18 cellular contexts compared by ENCODE assay signal in genomic region chr14:38964630-38965029, GRCh38.
DNase-seq lines count a peak whose midpoint lies in the region; ATAC-seq and TF ChIP-seq lines count a peak whose summit lies in the region.
"Had no signal": no experiment of that assay in that cellular context is flagged by ENCODE, and none has a peak within 500 bp of the region (broad histone marks: within the 10 kb centered on the region; RNA-seq: fewer than 3 reads in every experiment).

No MANE protein-coding gene starts in this region.

- no peaks in the 10 kb centered on the region for H3K36me3 Mint-ChIP-seq in MCF 10A (ENCODE audit: insufficient read depth, unreplicated experiment)
- no peaks in the 10 kb centered on the region for H3K36me3 Mint-ChIP-seq in endothelial cell (ENCODE audit: low read depth, unreplicated experiment)
- H3K36me3 Mint-ChIP-seq: activated naive CD4-positive, alpha-beta T cell treated with anti-CD3 and anti-CD28 coated beads, Interleukin-2, amount 50 U/mL, for 24 hours; stimulated activated naive B cell treated with anti-CD40 and anti-IgM and Interleukin-4, amounts not matched to agents 10 μg/mL and 1 μg/mL and 100 μg/mL, for 72 hours had no signal

- H3K36me3 ChIP-seq in mammary epithelial cell (ENCODE audit: insufficient read depth, low read length) (no peaks in the 10 kb centered on the region), RWPE2 (ENCODE audit: low read depth) (no peaks in the 10 kb centered on the region)
- H3K36me3 ChIP-seq: neutrophil, upper lobe of left lung had no signal

- H3K27me3 ChIP-seq in mammary epithelial cell (ENCODE audit: insufficient read depth, low read length) = no peaks in the 10 kb centered on the region
- no peaks in the 10 kb centered on the region for H3K27me3 ChIP-seq in RWPE2 (ENCODE audit: insufficient read depth, poor library complexity, severe bottlenecking)
- H3K27me3 ChIP-seq: neutrophil, upper lobe of left lung had no signal

- no peaks in the 10 kb centered on the region for H3K9me3 ChIP-seq in mammary epithelial cell (replicated peaks; ENCODE audit: insufficient read depth, low read length)
- H3K9me3 ChIP-seq in RWPE2 (ENCODE audit: severe bottlenecking) = no peaks in the 10 kb centered on the region
- H3K9me3 ChIP-seq: neutrophil, upper lobe of left lung had no signal

- no peaks in the 10 kb centered on the region for H3K9me3 Mint-ChIP-seq in MCF 10A (ENCODE audit: unreplicated experiment)
- H3K9me3 Mint-ChIP-seq in endothelial cell (ENCODE audit: unreplicated experiment) = no peaks in the 10 kb centered on the region
- H3K9me3 Mint-ChIP-seq: activated naive CD4-positive, alpha-beta T cell treated with anti-CD3 and anti-CD28 coated beads, Interleukin-2, amount 50 U/mL, for 24 hours had no signal

- H3K4me1 Mint-ChIP-seq in MCF 10A (ENCODE audit: insufficient read depth, unreplicated experiment) (no peaks in the 10 kb centered on the region), endothelial cell (ENCODE audit: unreplicated experiment) (no peaks in the 10 kb centered on the region)
- H3K4me1 Mint-ChIP-seq: activated naive CD4-positive, alpha-beta T cell treated with anti-CD3 and anti-CD28 coated beads, Interleukin-2, amount 50 U/mL, for 24 hours; stimulated activated naive B cell treated with anti-CD40 and anti-IgM and Interleukin-4, amounts not matched to agents 10 μg/mL and 1 μg/mL and 100 μg/mL, for 72 hours had no signal

- H4K20me1 ChIP-seq in mammary epithelial cell (ENCODE audit: insufficient read depth, low read length) = no peaks in the 10 kb centered on the region

- H3K27ac ChIP-seq in mammary epithelial cell (ENCODE audit: insufficient read depth, low read depth, low read length) (no peak overlapping the region), RWPE2 (ENCODE audit: poor library complexity, severe bottlenecking) (no peak overlapping the region)
- H3K27ac ChIP-seq: neutrophil, upper lobe of left lung had no signal

- H3K27ac Mint-ChIP-seq in MCF 10A (ENCODE audit: low read depth, unreplicated experiment) (no peak overlapping the region), endothelial cell (ENCODE audit: unreplicated experiment) (no peak overlapping the region)
- H3K27ac Mint-ChIP-seq: activated naive CD4-positive, alpha-beta T cell treated with anti-CD3 and anti-CD28 coated beads, Interleukin-2, amount 50 U/mL, for 24 hours; stimulated activated naive B cell treated with anti-CD40 and anti-IgM and Interleukin-4, amounts not matched to agents 10 μg/mL and 1 μg/mL and 100 μg/mL, for 72 hours had no signal

- H3K4me3 Mint-ChIP-seq in MCF 10A (ENCODE audit: unreplicated experiment) (no peak overlapping the region), endothelial cell (ENCODE audit: unreplicated experiment) (no peak overlapping the region)
- H3K4me3 Mint-ChIP-seq: activated naive CD4-positive, alpha-beta T cell treated with anti-CD3 and anti-CD28 coated beads, Interleukin-2, amount 50 U/mL, for 24 hours; stimulated activated naive B cell treated with anti-CD40 and anti-IgM and Interleukin-4, amounts not matched to agents 10 μg/mL and 1 μg/mL and 100 μg/mL, for 72 hours had no signal

- H3K4me2 ChIP-seq in mammary epithelial cell (ENCODE audit: insufficient read depth, low read depth, low read length) = no peak overlapping the region

- in situ Hi-C loops in mammary epithelial cell (cut with MboI; ENCODE audit: low sequenced_read_pairs in 2 of 2) = no loop called here

- H3K27me3 Mint-ChIP-seq in MCF 10A (ENCODE audit: insufficient read depth, unreplicated experiment) (no peaks in the 10 kb centered on the region), endothelial cell (ENCODE audit: unreplicated experiment) (no peaks in the 10 kb centered on the region)
- H3K27me3 Mint-ChIP-seq: stimulated activated naive B cell treated with anti-CD40 and anti-IgM and Interleukin-4, amounts not matched to agents 10 μg/mL and 1 μg/mL and 100 μg/mL, for 72 hours had no signal

- no peak overlapping the region for H3K9ac ChIP-seq in mammary epithelial cell (ENCODE audit: insufficient read depth, low read length)

- POLR2A ChIA-PET in MCF 10A (lab: Yijun Ruan, JAX) = no interaction called here

- H3K4me1 ChIP-seq in mammary epithelial cell (ENCODE audit: insufficient read depth, low read length) = no peaks in the 10 kb centered on the region
- H3K4me1 ChIP-seq in RWPE2 (ENCODE audit: insufficient read depth, poor library complexity, severe bottlenecking) = no peaks in the 10 kb centered on the region

- H3K4me3 ChIP-seq in mammary epithelial cell (replicated peaks in 1 of 3; ENCODE audit: insufficient read depth in 1 of 3, low read depth in 2 of 3, low read length in 3 of 3) (no peak overlapping the region), RWPE2 (ENCODE audit: severe bottlenecking) (no peak overlapping the region)
- H3K4me3 ChIP-seq: K562, lung, upper lobe of left lung had no signal

- H2AFZ ChIP-seq in mammary epithelial cell (ENCODE audit: low read depth, low read length) = no peak overlapping the region

- TF ChIP-seq CTCF in MCF 10A (IDR thresholded peaks at IDR 0.05; ENCODE audit: unreplicated experiment) (no peak), mammary epithelial cell (conservative IDR thresholded peaks at IDR 0.05 in 1 of 2, IDR thresholded peaks at IDR 0.05 in 1 of 2; ENCODE audit: extremely low read depth in 1 of 2, insufficient read depth in 1 of 2, low read depth in 1 of 2, low read length in 2 of 2) (no peak), RWPE2 (IDR thresholded peaks at IDR 0.05; ENCODE audit: poor library complexity, severe bottlenecking) (no peak), endothelial cell (IDR thresholded peaks at IDR 0.05; ENCODE audit: unreplicated experiment) (no peak)

- CTCF ChIA-PET in MCF 10A (lab: Yijun Ruan, JAX) (interaction anchor here (0.6 kb wide), 1 partner anchor 579 kb away, joined by 5 read pairs; no protein-coding TSS in a partner anchor), mammary epithelial cell (lab: Charles Lee; ENCODE audit: low non-redundant PET) (no interaction called here)

- dilution Hi-C loops in mammary epithelial cell (cut with HindIII; ENCODE audit: low sequenced_read_pairs) = no loop called here

- ATAC-seq in RWPE2 (ENCODE audit: low read depth) = peak; percentile 95
- no peak for ATAC-seq in GM18511 (IDR thresholded peaks at IDR 0.05; ENCODE audit: unreplicated experiment)
- ATAC-seq: K562; stimulated activated naive B cell treated with anti-CD40 and anti-IgM and Interleukin-4, amounts not matched to agents 10 μg/mL and 1 μg/mL and 100 μg/mL, for 72 hours had no signal

- no TSS peak for BruUV-seq in MCF 10A (replicated peaks; lab: Mats Ljungman, UMichigan)
- BruUV-seq in mammary epithelial cell (replicated peaks; lab: Mats Ljungman, UMichigan) = no TSS peak

- intact Hi-C loops in MCF 10A (cut with micrococcal nuclease) = no loop called here
- intact Hi-C loops in mammary epithelial cell (cut with micrococcal nuclease) = no loop called here

- H3K79me2 ChIP-seq in mammary epithelial cell (ENCODE audit: insufficient read depth, low read length) = no peaks in the 10 kb centered on the region

- peak; percentile 8 for DNase-seq in MCF 10A (ENCODE audit: unreplicated experiment)
- DNase-seq in mammary epithelial cell = no peak
- no peak for DNase-seq in RWPE2 (ENCODE audit: low spot score)
- peak; percentile 9 for DNase-seq in hepatic stellate cell (ENCODE audit: low spot score)
- no peak for DNase-seq in stimulated activated CD8-positive, alpha-beta memory T cell treated with anti-CD3 and anti-CD28 coated beads, Interleukin-4, amount 100 ng/mL, for 48 hours
- DNase-seq in endothelial cell (ENCODE audit: low spot score) = no peak
- no peak for DNase-seq in COLO668 (lab: John Stamatoyannopoulos, UW; ENCODE audit: unreplicated experiment)
- DNase-seq: activated CD8-positive, alpha-beta memory T cell treated with anti-CD3 and anti-CD28 coated beads, Interleukin-2, amount 50 U/mL, for 48 hours; erythroblast; hypothalamus; NCI-H69; stimulated activated naive B cell treated with anti-CD40 and anti-IgM and Interleukin-4, amounts not matched to agents 10 μg/mL and 1 μg/mL and 100 μg/mL, for 72 hours; upper lobe of left lung had no signal

Comparison
In these comparisons a context has a peak if more than half of its experiments do, and no peak if none do; other contexts are left out.
1. DNase-seq: peak in MCF 10A (single experiment) and hepatic stellate cell (single experiment); none in mammary epithelial cell (single experiment), RWPE2 (single experiment), stimulated activated CD8-positive, alpha-beta memory T cell treated with anti-CD3 and anti-CD28 coated beads, Interleukin-4, amount 100 ng/mL, for 48 hours (single experiment), endothelial cell (single experiment) and COLO668 (single experiment).